Comparison of ENCODE assay signal across 8 cellular contexts in genomic region chr18:62881509-62882016, GRCh38.
DNase-seq lines count a peak whose midpoint lies in the region; ATAC-seq and TF ChIP-seq lines count a peak whose summit lies in the region.

No MANE protein-coding gene starts in this region.

- CTCF ChIA-PET in activated CD8-positive, alpha-beta memory T cell treated with anti-CD3 and anti-CD28 coated beads, Interleukin-2, amount 10 ng/mL, durations not matched to agents 7 days and 5 days (lab: Charles Lee) = no interaction called here

- peaks cover 4% of the 10 kb centered on the region for H3K36me3 Mint-ChIP-seq in activated CD8-positive, alpha-beta memory T cell treated with anti-CD3 and anti-CD28 coated beads, Interleukin-2, amount 10 ng/mL, durations not matched to agents 7 days and 5 days

- H3K4me3 Mint-ChIP-seq in activated CD8-positive, alpha-beta memory T cell treated with anti-CD3 and anti-CD28 coated beads, Interleukin-2, amount 10 ng/mL, durations not matched to agents 7 days and 5 days = no peak overlapping the region

- H3K9me3 Mint-ChIP-seq in activated CD8-positive, alpha-beta memory T cell treated with anti-CD3 and anti-CD28 coated beads, Interleukin-2, amount 10 ng/mL, durations not matched to agents 7 days and 5 days (ENCODE audit: low read depth) = no peaks in the 10 kb centered on the region

- no peak overlapping the region for H3K27ac Mint-ChIP-seq in activated CD8-positive, alpha-beta memory T cell treated with anti-CD3 and anti-CD28 coated beads, Interleukin-2, amount 10 ng/mL, durations not matched to agents 7 days and 5 days

- no peak for TF ChIP-seq CTCF in cardiac fibroblast (IDR thresholded peaks at IDR 0.05; ENCODE audit: low read depth, low read length)

- peak; percentile 45 for DNase-seq in activated CD8-positive, alpha-beta memory T cell treated with anti-CD3 and anti-CD28 coated beads, Interleukin-2, amount 10 ng/mL, durations not matched to agents 7 days and 5 days
- no peak for DNase-seq in activated CD8-positive, alpha-beta memory T cell treated with anti-CD3 and anti-CD28 coated beads, Interleukin-2, amount 50 U/mL, for 4 hours
- peak; percentile 24 for DNase-seq in NCI-H2107 (lab: John Stamatoyannopoulos, UW)
- peak; percentile 94 to 97 for DNase-seq in cardiac fibroblast (ENCODE audit: low read depth in 2 of 2)
- peak; percentile 90 for DNase-seq in non-pigmented ciliary epithelial cell (ENCODE audit: low read depth)

- H3K4me1 Mint-ChIP-seq in activated CD8-positive, alpha-beta memory T cell treated with anti-CD3 and anti-CD28 coated beads, Interleukin-2, amount 10 ng/mL, durations not matched to agents 7 days and 5 days = peaks cover 30% of the 10 kb centered on the region

- H3K4me3 ChIP-seq in cardiac fibroblast (replicated peaks in 1 of 2; ENCODE audit: low read depth in 2 of 2, low read length in 2 of 2) = peak overlapping the region in 1 of 2 donors; percentile 26

- H3K27me3 Mint-ChIP-seq in activated CD8-positive, alpha-beta memory T cell treated with anti-CD3 and anti-CD28 coated beads, Interleukin-2, amount 10 ng/mL, durations not matched to agents 7 days and 5 days = no peaks in the 10 kb centered on the region

- peak; percentile 70 for ATAC-seq in activated CD8-positive, alpha-beta memory T cell treated with anti-CD3 and anti-CD28 coated beads, Interleukin-2, amount 10 ng/mL, durations not matched to agents 7 days and 5 days
- ATAC-seq in HG03139 (IDR thresholded peaks at IDR 0.05; ENCODE audit: unreplicated experiment) (no peak), GM19395 (IDR thresholded peaks at IDR 0.05; ENCODE audit: unreplicated experiment) (no peak), GM19328 (IDR thresholded peaks at IDR 0.05; ENCODE audit: unreplicated experiment) (no peak)
